Comparison of ENCODE assay signal across 8 cellular contexts in genomic region chr7:1473864-1474512, GRCh38. TPM values are rescaled to one million over a fixed set of nuclear protein-coding genes. Genes with fewer than 3 reads are reported as not detected.
A peak's percentile ranks its signal among the peaks of the same experiment; 100 is the strongest.
DNase-seq lines count a peak whose midpoint lies in the region; ATAC-seq, FAIRE-seq and TF ChIP-seq lines count a peak whose summit lies in the region.

No MANE protein-coding gene starts in this region.

- peak; percentile 59 to 79 for ATAC-seq in A549
- peak; percentile 87 for ATAC-seq in activated naive CD8-positive, alpha-beta T cell treated with anti-CD3 and anti-CD28 coated beads, Interleukin-2, amount 10 ng/mL, durations not matched to agents 7 days and 5 days (ENCODE audit: low read depth)
- peak; percentile 69 for ATAC-seq in Right ventricle myocardium inferior

- FAIRE-seq in A549 (lab: Jason Lieb, UNC): no peak
- FAIRE-seq in urothelium cell line (lab: Jason Lieb, UNC): peak; percentile 99

- no peak overlapping the region for H3K27ac Mint-ChIP-seq in activated naive CD8-positive, alpha-beta T cell treated with anti-CD3 and anti-CD28 coated beads, Interleukin-2, amount 10 ng/mL, durations not matched to agents 7 days and 5 days
- no peak overlapping the region for H3K27ac Mint-ChIP-seq in progenitor cell of endocrine pancreas

- peak; percentile 73 for TF ChIP-seq CTCF in A549 (IDR thresholded peaks at IDR 0.05)
- peak; percentile 93 for TF ChIP-seq CTCF in progenitor cell of endocrine pancreas (IDR thresholded peaks at IDR 0.05; ENCODE audit: unreplicated experiment)

- TF ChIP-seq EP300 in A549 (IDR thresholded peaks at IDR 0.05): no peak

- peak overlapping the region in 1 of 2 experiments; percentile 76; a peak in 3 of 6 replicates for H3K27ac ChIP-seq in A549

- H3K4me1 Mint-ChIP-seq in activated naive CD8-positive, alpha-beta T cell treated with anti-CD3 and anti-CD28 coated beads, Interleukin-2, amount 10 ng/mL, durations not matched to agents 7 days and 5 days: peaks cover 2% of the 10 kb centered on the region
- H3K4me1 Mint-ChIP-seq in progenitor cell of endocrine pancreas (ENCODE audit: low read depth): no peaks in the 10 kb centered on the region

- H3K4me3 Mint-ChIP-seq in activated naive CD8-positive, alpha-beta T cell treated with anti-CD3 and anti-CD28 coated beads, Interleukin-2, amount 10 ng/mL, durations not matched to agents 7 days and 5 days: no peak overlapping the region
- H3K4me3 Mint-ChIP-seq in progenitor cell of endocrine pancreas (ENCODE audit: low read depth): no peak overlapping the region

- peak; percentile 77 to 88 for DNase-seq in A549 (ENCODE audit: low read depth in 1 of 2, low spot score in 1 of 2)
- DNase-seq in GM19238 (ENCODE audit: insufficient read length, low spot score): peak; percentile 94
- DNase-seq in NCI-H146 treated with DMSO at 0.1 percent for 48 hours (lab: John Stamatoyannopoulos, UW; ENCODE audit: unreplicated experiment): peak; percentile 30
- peak; percentile 81 for DNase-seq in T follicular helper cell (ENCODE audit: low read depth)
- peak; percentile 89 for DNase-seq in activated naive CD8-positive, alpha-beta T cell treated with anti-CD3 and anti-CD28 coated beads, Interleukin-2, amount 10 ng/mL, durations not matched to agents 7 days and 5 days
- peak; percentile 93 for DNase-seq in Right ventricle myocardium inferior (ENCODE audit: missing footprints)
- DNase-seq in progenitor cell of endocrine pancreas (ENCODE audit: low spot score, unreplicated experiment): peak; percentile 81
- peak; percentile 97 for DNase-seq in urothelium cell line (ENCODE audit: low spot score)

- POLR2A ChIA-PET in A549 (lab: Yijun Ruan, JAX): no interaction called here
- POLR2A ChIA-PET in activated naive CD8-positive, alpha-beta T cell treated with anti-CD3 and anti-CD28 coated beads, Interleukin-2, amount 10 ng/mL, durations not matched to agents 7 days and 5 days (lab: Charles Lee): no interaction called here

- TF ChIP-seq POLR2A in A549 (IDR thresholded peaks at IDR 0.05; ENCODE audit: low read length): no peak

- CTCF ChIA-PET in A549 (lab: Yijun Ruan, JAX): interaction anchor here (0.6 to 7.8 kb wide), 40 partner anchors 13 to 447 kb away, joined by 3 to 209 read pairs (median 5); partner anchors contain the start of genes MICALL2 and TMEM184A

- peaks cover 3% of the 10 kb centered on the region; the same call in 1 of the 3 replicates for H3K4me1 ChIP-seq in A549

- H3K9me3 Mint-ChIP-seq in activated naive CD8-positive, alpha-beta T cell treated with anti-CD3 and anti-CD28 coated beads, Interleukin-2, amount 10 ng/mL, durations not matched to agents 7 days and 5 days: no peaks in the 10 kb centered on the region
- no peaks in the 10 kb centered on the region for H3K9me3 Mint-ChIP-seq in progenitor cell of endocrine pancreas (ENCODE audit: low read depth)

- H3K36me3 Mint-ChIP-seq in activated naive CD8-positive, alpha-beta T cell treated with anti-CD3 and anti-CD28 coated beads, Interleukin-2, amount 10 ng/mL, durations not matched to agents 7 days and 5 days: no peaks in the 10 kb centered on the region
- peaks cover 4% of the 10 kb centered on the region for H3K36me3 Mint-ChIP-seq in progenitor cell of endocrine pancreas (ENCODE audit: insufficient read depth)

- H3K4me2 ChIP-seq in A549: no peak overlapping the region

- peak; percentile 74 to 76 for TF ChIP-seq RAD21 in A549 (conservative IDR thresholded peaks at IDR 0.05 in 1 of 2, IDR thresholded peaks at IDR 0.05 in 1 of 2)

- intact Hi-C loops in Right ventricle myocardium inferior (cut with DNase I): loop anchor here (2.0 to 10.0 kb wide), 3 partner anchors 41 to 282 kb away; no protein-coding TSS in a partner anchor

- H3K9me3 ChIP-seq in A549: no peaks in the 10 kb centered on the region

- H3K4me3 ChIP-seq in A549: no peak overlapping the region

- 32% methylated on average over 27 of the region's 37 CpGs for WGBS in A549 (ENCODE audit: missing lambda C conversion rate)

- no peaks in the 10 kb centered on the region for H3K27me3 Mint-ChIP-seq in activated naive CD8-positive, alpha-beta T cell treated with anti-CD3 and anti-CD28 coated beads, Interleukin-2, amount 10 ng/mL, durations not matched to agents 7 days and 5 days
- H3K27me3 Mint-ChIP-seq in progenitor cell of endocrine pancreas: no peaks in the 10 kb centered on the region

TF ChIP-seq in A549, 52 proteins besides CTCF, POLR2A, EP300 and RAD21 (continues in another document):
- TF ChIP-seq CBX8 (IDR thresholded peaks at IDR 0.05) (no peak), EHF (CRISPR knock-in tag; IDR thresholded peaks at IDR 0.05) (no peak), KDM1A (IDR thresholded peaks at IDR 0.05; ENCODE audit: low read depth) (no peak), NR3C1 (IDR thresholded peaks at IDR 0.05) (no peak), CHD2 (IDR thresholded peaks at IDR 0.05; ENCODE audit: low read length, partially characterized antibody) (no peak), NFE2L2 (conservative IDR thresholded peaks at IDR 0.05; ENCODE audit: low read length) (no peak), ZFP36 (IDR thresholded peaks at IDR 0.05; ENCODE audit: borderline replicate concordance, partially characterized antibody) (peak; percentile 8), E2F6 (IDR thresholded peaks at IDR 0.05; ENCODE audit: borderline replicate concordance, low read depth) (peak; percentile 67; the same call in 1 of the 2 replicates), REST (IDR thresholded peaks at IDR 0.05) (no peak)

RNA-seq across cellular contexts. Expression of gene MICALL2, which starts 14.7 kb away (rescaled TPM):
- polyA plus RNA-seq in A549 (2011; rRNA removed) (6.1 and 7.8 TPM in 2 replicates), A549 (2017; fragmentation: RNase III; extraction: RNeasy Plus Mini Kit Qiagen cat#74134 plus additional on column Dnase treatment) (18.0 to 20.6 TPM (median 19.1 TPM) in 3 replicates)
- polyA plus RNA-seq in A549 (2012; cell fraction: cytosol; rRNA removed): 19.2 and 24.5 TPM in 2 replicates
- 120 and 162 TPM in 2 replicates for polyA plus RNA-seq in A549 (2012; cell fraction: nucleus; rRNA removed)
- 15.3 and 16.2 TPM in 2 replicates for polyA minus RNA-seq in A549 (2011; rRNA and poly(A)+ RNA removed)
- 1 to 10 TPM; 2.8 to 3.9 TPM for total RNA-seq in activated naive CD8-positive, alpha-beta T cell treated with anti-CD3 and anti-CD28 coated beads, Interleukin-2, amount 10 ng/mL, durations not matched to agents 7 days and 5 days
- total RNA-seq in Right ventricle myocardium inferior (9.0 TPM), progenitor cell of endocrine pancreas (12.7 and 13.9 TPM in 2 replicates)

RNA-seq across cellular contexts. Expression of gene INTS1, which starts 30.2 kb away (rescaled TPM):
- 14.6 and 18.4 TPM in 2 replicates for polyA plus RNA-seq in A549 (2011; rRNA removed)
- 50.9 and 73.0 TPM in 2 replicates for polyA plus RNA-seq in A549 (2012; cell fraction: cytosol; rRNA removed)
- 263 and 419 TPM in 2 replicates for polyA plus RNA-seq in A549 (2012; cell fraction: nucleus; rRNA removed)
- 48.0 to 48.7 TPM (median 48.1 TPM) in 3 replicates for polyA plus RNA-seq in A549 (2017; fragmentation: RNase III; extraction: RNeasy Plus Mini Kit Qiagen cat#74134 plus additional on column Dnase treatment)
- 28.4 and 51.5 TPM in 2 replicates for polyA minus RNA-seq in A549 (2011; rRNA and poly(A)+ RNA removed)
- 100 to 1,000 TPM; 110 to 115 TPM for total RNA-seq in activated naive CD8-positive, alpha-beta T cell treated with anti-CD3 and anti-CD28 coated beads, Interleukin-2, amount 10 ng/mL, durations not matched to agents 7 days and 5 days
- total RNA-seq in Right ventricle myocardium inferior: 25.8 TPM
- total RNA-seq in progenitor cell of endocrine pancreas: 145 and 150 TPM in 2 replicates

RNA-seq across cellular contexts. Expression of gene MAFK, which starts 56.5 kb away (rescaled TPM):
- polyA plus RNA-seq in A549 (2011; rRNA removed) (61.0 and 67.9 TPM in 2 replicates), A549 (2017; fragmentation: RNase III; extraction: RNeasy Plus Mini Kit Qiagen cat#74134 plus additional on column Dnase treatment) (93.1 to 106 TPM (median 101 TPM) in 3 replicates)
- polyA plus RNA-seq in A549 (2012; cell fraction: cytosol; rRNA removed): 47.0 and 67.0 TPM in 2 replicates
- polyA plus RNA-seq in A549 (2012; cell fraction: nucleus; rRNA removed): 433 and 488 TPM in 2 replicates
- polyA minus RNA-seq in A549 (2011; rRNA and poly(A)+ RNA removed): 25.5 and 36.5 TPM in 2 replicates
- total RNA-seq in activated naive CD8-positive, alpha-beta T cell treated with anti-CD3 and anti-CD28 coated beads, Interleukin-2, amount 10 ng/mL, durations not matched to agents 7 days and 5 days: 10 to 100 TPM; 33.0 to 34.5 TPM
- total RNA-seq in Right ventricle myocardium inferior (50.8 TPM), progenitor cell of endocrine pancreas (21.5 and 26.2 TPM in 2 replicates)

Comparison
In these comparisons a context has a peak if more than half of its experiments do, and no peak if none do; other contexts are left out.
1. DNase-seq: peak in every context shown above with its lines; median percentile 97 in urothelium cell line; 94 in GM19238; 93 in Right ventricle myocardium inferior; 89 in activated naive CD8-positive, alpha-beta T cell treated with anti-CD3 and anti-CD28 coated beads, Interleukin-2, amount 10 ng/mL, durations not matched to agents 7 days and 5 days; 82 in A549; 81 in T follicular helper cell; 81 in progenitor cell of endocrine pancreas; 30 in NCI-H146 treated with DMSO at 0.1 percent for 48 hours.